Comparison of ENCODE assay signal across 10 cellular contexts in genomic region chrX:12792711-12793110, GRCh38. TPM values are rescaled to one million over a fixed set of nuclear protein-coding genes. Genes with fewer than 3 reads are reported as not detected.
DNase-seq lines count a peak whose midpoint lies in the region; ATAC-seq and TF ChIP-seq lines count a peak whose summit lies in the region.
"Had no signal": no experiment of that assay in that cellular context is flagged by ENCODE, and none has a peak within 500 bp of the region (broad histone marks: within the 10 kb centered on the region; RNA-seq: fewer than 3 reads in every experiment).

No MANE protein-coding gene starts in this region.

- no peaks in the 10 kb centered on the region for H3K27me3 Mint-ChIP-seq in activated T-cell treated with anti-CD3 and anti-CD28 coated beads, Interleukin-2, amount 50 U/mL, for 4 hours (ENCODE audit: low read depth)
- H3K27me3 Mint-ChIP-seq in effector memory CD8-positive, alpha-beta T cell, result no peaks in the 10 kb centered on the region
- H3K27me3 Mint-ChIP-seq in stimulated activated memory B cell treated with anti-CD40 and anti-IgM and Interleukin-4, amounts not matched to agents 10 μg/mL and 1 μg/mL and 100 μg/mL, for 72 hours, result no peaks in the 10 kb centered on the region

- peak overlapping the region; percentile 97 for H3K4me2 ChIP-seq in OCI-LY3 (ENCODE audit: low read length)

- no peaks in the 10 kb centered on the region for H3K9me3 Mint-ChIP-seq in activated T-cell treated with anti-CD3 and anti-CD28 coated beads, Interleukin-2, amount 50 U/mL, for 4 hours
- H3K9me3 Mint-ChIP-seq in effector memory CD8-positive, alpha-beta T cell, result no peaks in the 10 kb centered on the region
- H3K9me3 Mint-ChIP-seq in stimulated activated memory B cell treated with anti-CD40 and anti-IgM and Interleukin-4, amounts not matched to agents 10 μg/mL and 1 μg/mL and 100 μg/mL, for 72 hours, result no peaks in the 10 kb centered on the region

- H3K9me3 ChIP-seq in OCI-LY3 (ENCODE audit: insufficient read depth, low read length), result no peaks in the 10 kb centered on the region

- peaks cover 59% of the 10 kb centered on the region for H3K79me2 ChIP-seq in OCI-LY3 (ENCODE audit: low read length)

- no peak overlapping the region for H2AFZ ChIP-seq in OCI-LY3 (ENCODE audit: low read depth, low read length)

- H3K27ac Mint-ChIP-seq in effector memory CD8-positive, alpha-beta T cell, result peak overlapping the region in 1 of 2 donors; percentile 49
- no peak overlapping the region for H3K27ac Mint-ChIP-seq in stimulated activated memory B cell treated with anti-CD40 and anti-IgM and Interleukin-4, amounts not matched to agents 10 μg/mL and 1 μg/mL and 100 μg/mL, for 72 hours

- H3K36me3 Mint-ChIP-seq in activated T-cell treated with anti-CD3 and anti-CD28 coated beads, Interleukin-2, amount 50 U/mL, for 4 hours (ENCODE audit: insufficient read depth), result peaks cover 7% of the 10 kb centered on the region
- H3K36me3 Mint-ChIP-seq in effector memory CD8-positive, alpha-beta T cell (ENCODE audit: insufficient read depth), result peaks cover 3% of the 10 kb centered on the region
- H3K36me3 Mint-ChIP-seq in stimulated activated memory B cell treated with anti-CD40 and anti-IgM and Interleukin-4, amounts not matched to agents 10 μg/mL and 1 μg/mL and 100 μg/mL, for 72 hours, result peaks cover 2% of the 10 kb centered on the region

- H3K4me3 Mint-ChIP-seq in activated T-cell treated with anti-CD3 and anti-CD28 coated beads, Interleukin-2, amount 50 U/mL, for 4 hours, result peak overlapping the region; percentile 81
- peak overlapping the region; percentile 75 to 86 for H3K4me3 Mint-ChIP-seq in effector memory CD8-positive, alpha-beta T cell
- peak overlapping the region; percentile 75 for H3K4me3 Mint-ChIP-seq in stimulated activated memory B cell treated with anti-CD40 and anti-IgM and Interleukin-4, amounts not matched to agents 10 μg/mL and 1 μg/mL and 100 μg/mL, for 72 hours

- peak overlapping the region; percentile 95 for H3K4me3 ChIP-seq in OCI-LY3 (ENCODE audit: low read length)

- H3K9ac ChIP-seq in OCI-LY3 (ENCODE audit: low read length), result peak overlapping the region; percentile 92

- H3K4me1 Mint-ChIP-seq in activated T-cell treated with anti-CD3 and anti-CD28 coated beads, Interleukin-2, amount 50 U/mL, for 4 hours (ENCODE audit: low read depth), result peaks cover 28% of the 10 kb centered on the region
- H3K4me1 Mint-ChIP-seq in effector memory CD8-positive, alpha-beta T cell (ENCODE audit: low read depth in 2 of 2), result peaks cover 12 to 15% of the 10 kb centered on the region in 2 donors
- peaks cover 13% of the 10 kb centered on the region for H3K4me1 Mint-ChIP-seq in stimulated activated memory B cell treated with anti-CD40 and anti-IgM and Interleukin-4, amounts not matched to agents 10 μg/mL and 1 μg/mL and 100 μg/mL, for 72 hours

- 0 out of 2 replicates have a peak, but pooled peaks cover 1% of the 10 kb centered on the region for H3K27me3 ChIP-seq in OCI-LY3 (ENCODE audit: low read depth, low read length)

- peaks cover 27% of the 10 kb centered on the region for H3K36me3 ChIP-seq in OCI-LY3 (replicated peaks; ENCODE audit: low read depth, low read length)

- TF ChIP-seq CTCF in OCI-LY3 (IDR thresholded peaks at IDR 0.05; ENCODE audit: low read depth, low read length), result no peak

- no peak overlapping the region for H3K27ac ChIP-seq in OCI-LY3 (ENCODE audit: low read length)

- H4K20me1 ChIP-seq in OCI-LY3 (ENCODE audit: insufficient read depth, low read length), result peaks cover 27% of the 10 kb centered on the region

- no peak for ATAC-seq in activated T-cell treated with anti-CD3 and anti-CD28 coated beads, Interleukin-2, amount 50 U/mL, for 4 hours
- ATAC-seq in effector memory CD8-positive, alpha-beta T cell (replicated peaks), result no peak
- ATAC-seq in stimulated activated memory B cell treated with anti-CD40 and anti-IgM and Interleukin-4, amounts not matched to agents 10 μg/mL and 1 μg/mL and 100 μg/mL, for 72 hours, result no peak
- no peak for ATAC-seq in HG03432 (IDR thresholded peaks at IDR 0.05; ENCODE audit: unreplicated experiment)
- ATAC-seq in HG03565 (IDR thresholded peaks at IDR 0.05; ENCODE audit: unreplicated experiment), result no peak

- no peak for DNase-seq in activated T-cell treated with anti-CD3 and anti-CD28 coated beads, Interleukin-2, amount 50 U/mL, for 4 hours
- DNase-seq in activated T-cell treated with anti-CD3 and anti-CD28 coated beads for 4 hours (no peak), DMS114 treated with DMSO at 0.1 percent for 48 hours (lab: John Stamatoyannopoulos, UW; ENCODE audit: unreplicated experiment) (no peak)
- DNase-seq in effector memory CD8-positive, alpha-beta T cell, result no peak
- DNase-seq: NCI-H2171, small intestine had no signal

- H3K4me1 ChIP-seq in OCI-LY3 (ENCODE audit: low read length), result peaks cover 18% of the 10 kb centered on the region

RNA-seq across cellular contexts. Expression of gene PRPS2, which starts 1.5 kb away (rescaled TPM):
- 10 to 100 TPM; 71.7 to 84.8 (median 74.2) TPM for total RNA-seq in activated T-cell treated with anti-CD3 and anti-CD28 coated beads, Interleukin-2, amount 50 U/mL, for 4 hours
